8 cellular contexts compared by ENCODE assay signal in genomic region chr5:39547548-39548154, GRCh38.
DNase-seq lines count a peak whose midpoint lies in the region; ATAC-seq and TF ChIP-seq lines count a peak whose summit lies in the region.

No MANE protein-coding gene starts in this region.

- H3K4me1 Mint-ChIP-seq in activated CD8-positive, alpha-beta T cell treated with anti-CD3 and anti-CD28 coated beads for 36 hours (ENCODE audit: low read depth): no peaks in the 10 kb centered on the region

- ATAC-seq in Right ventricle myocardium inferior (peak; percentile 66), Right ventricle myocardium superior (ENCODE audit: poor library complexity) (peak; percentile 84), HG03457 (IDR thresholded peaks at IDR 0.05; ENCODE audit: unreplicated experiment) (no peak), HG03565 (IDR thresholded peaks at IDR 0.05; ENCODE audit: unreplicated experiment) (no peak)
- ATAC-seq in activated CD8-positive, alpha-beta T cell treated with anti-CD3 and anti-CD28 coated beads for 36 hours: no peak

- H3K27ac Mint-ChIP-seq in activated CD8-positive, alpha-beta T cell treated with anti-CD3 and anti-CD28 coated beads for 36 hours: no peak overlapping the region

- DNase-seq in Right ventricle myocardium inferior (ENCODE audit: missing footprints) (no peak), cardiac septum (ENCODE audit: low spot score) (no peak), NB4 (ENCODE audit: low read depth) (peak; percentile 57), Right ventricle myocardium superior (no peak), renal cortical epithelial cell (ENCODE audit: low read depth) (peak; percentile 74)
- peak; percentile 6 for DNase-seq in activated CD8-positive, alpha-beta T cell treated with anti-CD3 and anti-CD28 coated beads for 36 hours

- no peak for TF ChIP-seq POLR2A in NB4 (IDR thresholded peaks at IDR 0.05; ENCODE audit: extremely low read depth, insufficient read length)

- no peak overlapping the region for H3K4me3 ChIP-seq in NB4 (ENCODE audit: low read depth, low read length)

- H3K4me3 Mint-ChIP-seq in activated CD8-positive, alpha-beta T cell treated with anti-CD3 and anti-CD28 coated beads for 36 hours: no peak overlapping the region

- peak; percentile 75 for TF ChIP-seq CTCF in NB4 (IDR thresholded peaks at IDR 0.05; ENCODE audit: low read depth, low read length)
- TF ChIP-seq CTCF in activated CD8-positive, alpha-beta T cell treated with anti-CD3 and anti-CD28 coated beads for 36 hours (IDR thresholded peaks at IDR 0.05): peak; percentile 70

- no peaks in the 10 kb centered on the region for H3K36me3 Mint-ChIP-seq in activated CD8-positive, alpha-beta T cell treated with anti-CD3 and anti-CD28 coated beads for 36 hours (ENCODE audit: low read depth)

- H3K9me3 Mint-ChIP-seq in activated CD8-positive, alpha-beta T cell treated with anti-CD3 and anti-CD28 coated beads for 36 hours: no peaks in the 10 kb centered on the region

- POLR2A ChIA-PET in activated CD8-positive, alpha-beta T cell treated with anti-CD3 and anti-CD28 coated beads for 36 hours (lab: Charles Lee): no interaction called here

- intact Hi-C loops in Right ventricle myocardium inferior (cut with DNase I) (loop anchor here (1.0 to 2.0 kb wide), 3 partner anchors 45 to 171 kb away; partner anchors contain the start of gene DAB2), cardiac septum (cut with DNase I) (loop anchor here (1.0 to 2.0 kb wide), 2 partner anchors 123 to 171 kb away; partner anchors contain the start of gene DAB2), Right ventricle myocardium superior (cut with DNase I) (loop anchor here (5.0 to 10.0 kb wide), 2 partner anchors 123 to 170 kb away; partner anchors contain the start of gene DAB2)
- intact Hi-C loops in activated CD8-positive, alpha-beta T cell treated with anti-CD3 and anti-CD28 coated beads for 36 hours (cut with micrococcal nuclease): loop anchor here (2.0 to 10.0 kb wide), 2 partner anchors 171 to 333 kb away; partner anchors contain the start of gene FYB1

- CTCF ChIA-PET in activated CD8-positive, alpha-beta T cell treated with anti-CD3 and anti-CD28 coated beads for 36 hours (lab: Charles Lee): interaction anchor here (0.7 to 3.0 kb wide), 40 partner anchors 8 to 1106 kb away, joined by 3 to 71 read pairs (median 4); partner anchors contain the start of genes DAB2 and FYB1

- peaks cover 3% of the 10 kb centered on the region for H3K27me3 Mint-ChIP-seq in activated CD8-positive, alpha-beta T cell treated with anti-CD3 and anti-CD28 coated beads for 36 hours

Comparison
In these comparisons a context has a peak if more than half of its experiments do, and no peak if none do; other contexts are left out.
1. ATAC-seq: peak in Right ventricle myocardium inferior (single experiment) and Right ventricle myocardium superior (single experiment); none in activated CD8-positive, alpha-beta T cell treated with anti-CD3 and anti-CD28 coated beads for 36 hours (single experiment), HG03457 (single experiment) and HG03565 (single experiment).
2. DNase-seq: peak in NB4 (single experiment), activated CD8-positive, alpha-beta T cell treated with anti-CD3 and anti-CD28 coated beads for 36 hours (single experiment) and renal cortical epithelial cell (single experiment); none in Right ventricle myocardium inferior (single experiment), cardiac septum (single experiment) and Right ventricle myocardium superior (single experiment).